22 cellular contexts compared by ENCODE assay signal in the genomic region with DNA sequence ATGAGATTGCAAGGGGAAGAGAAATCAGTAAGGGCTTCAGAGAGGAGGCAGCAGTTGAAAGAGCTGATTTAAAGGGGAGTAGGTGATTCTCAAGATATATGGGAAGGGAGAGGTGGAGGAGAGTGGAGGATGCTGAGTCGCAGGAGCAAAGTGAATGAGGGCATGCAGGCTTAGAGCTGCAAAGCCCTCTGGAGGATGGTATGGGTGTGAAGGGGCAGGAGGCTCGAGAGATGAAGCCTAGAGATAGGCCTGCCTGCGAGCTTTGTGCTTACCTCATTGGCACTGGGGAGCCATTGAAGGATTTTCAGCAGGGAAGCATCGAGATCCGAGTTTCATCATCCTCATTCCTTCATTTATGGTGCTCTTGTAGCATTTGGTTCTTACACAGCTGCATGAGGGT. TPM values are rescaled to one million over a fixed set of nuclear protein-coding genes. Genes with fewer than 3 reads are reported as not detected.
DNase-seq lines count a peak whose midpoint lies in the region; ATAC-seq, FAIRE-seq and TF ChIP-seq lines count a peak whose summit lies in the region.
"Had no signal": no experiment of that assay in that cellular context is flagged by ENCODE, and none has a peak within 500 bp of the region (broad histone marks: within the 10 kb centered on the region; RNA-seq: fewer than 3 reads in every experiment).

No MANE protein-coding gene starts in this region.

- H3K9ac ChIP-seq in HepG2 (ENCODE audit: insufficient read depth, low read depth, low read length) (no peak overlapping the region), endodermal cell (ENCODE audit: extremely low read depth, low read length, poor library complexity, severe bottlenecking) (no peak overlapping the region)

- no peaks in the 10 kb centered on the region for H3K9me3 ChIP-seq in HepG2 (ENCODE audit: low read length)
- H3K9me3 ChIP-seq in right lobe of liver: no peaks in the 10 kb centered on the region
- no peaks in the 10 kb centered on the region for H3K9me3 ChIP-seq in endodermal cell (ENCODE audit: control insufficient read depth, low read length)
- H3K9me3 ChIP-seq in OCI-LY7 (ENCODE audit: low read length): no peaks in the 10 kb centered on the region
- H3K9me3 ChIP-seq: Caco-2, SJCRH30 had no signal

- no peak for TF ChIP-seq CTCF in HepG2 (CRISPR knock-in tag; IDR thresholded peaks at IDR 0.05)
- TF ChIP-seq CTCF in right lobe of liver (IDR thresholded peaks at IDR 0.05): no peak
- no peak for TF ChIP-seq CTCF in WTC11 (IDR thresholded peaks at IDR 0.05)
- TF ChIP-seq CTCF in endodermal cell (conservative IDR thresholded peaks at IDR 0.05): peak; percentile 53
- TF ChIP-seq CTCF in OCI-LY7 (conservative IDR thresholded peaks at IDR 0.05; ENCODE audit: low read length): no peak
- TF ChIP-seq CTCF in GM10248 (IDR thresholded peaks at IDR 0.05; ENCODE audit: control extremely low read depth, extremely low read depth, low read depth, missing control alignments): no peak

- H3K27me3 ChIP-seq in HepG2 (ENCODE audit: control insufficient read depth in 1 of 2, insufficient read depth in 2 of 2, low read length in 2 of 2): peaks cover 2 to 45% of the 10 kb centered on the region in 2 experiments; a peak in 2 of 5 replicates
- H3K27me3 ChIP-seq in right lobe of liver: no peaks in the 10 kb centered on the region
- peaks cover 56% of the 10 kb centered on the region for H3K27me3 ChIP-seq in endodermal cell (ENCODE audit: control insufficient read depth, insufficient read depth, low read length, poor library complexity, severe bottlenecking)

- H3K4me2 ChIP-seq in HepG2 (ENCODE audit: low read depth, low read length) (no peak overlapping the region), OCI-LY7 (ENCODE audit: low read length) (no peak overlapping the region)

- no peaks in the 10 kb centered on the region for H3K4me1 Mint-ChIP-seq in WTC11
- no peaks in the 10 kb centered on the region for H3K4me1 Mint-ChIP-seq in endodermal cell

- H3K79me2 ChIP-seq in HepG2 (ENCODE audit: insufficient read depth, low read length) (no peaks in the 10 kb centered on the region), OCI-LY7 (ENCODE audit: insufficient read depth, low read depth, low read length) (no peaks in the 10 kb centered on the region)

- H3K27ac ChIP-seq in HepG2 (ENCODE audit: extremely low read length, insufficient read depth, low read length): no peak overlapping the region
- no peak overlapping the region for H3K27ac ChIP-seq in right lobe of liver
- no peak overlapping the region for H3K27ac ChIP-seq in endodermal cell (ENCODE audit: low read depth, low read length)
- no peak overlapping the region for H3K27ac ChIP-seq in OCI-LY7 (ENCODE audit: low read depth, low read length, poor library complexity, severe bottlenecking)
- H3K27ac ChIP-seq: SJCRH30 had no signal

- in situ Hi-C loops in HepG2 (cut with HindIII; ENCODE audit: extremely low pct_ligation_motif_present, low pct_unique_long_range_greater_than_20kb): no loop called here

- H3K4me3 Mint-ChIP-seq in WTC11 (no peak overlapping the region), endodermal cell (no peak overlapping the region)
- H3K4me3 Mint-ChIP-seq: CD4-positive, alpha-beta T cell; HFFc6 had no signal

- H3K9me3 Mint-ChIP-seq in WTC11: no peaks in the 10 kb centered on the region
- no peaks in the 10 kb centered on the region for H3K9me3 Mint-ChIP-seq in endodermal cell
- H3K9me3 Mint-ChIP-seq: CD4-positive, alpha-beta T cell; HFFc6 had no signal

- CTCF ChIA-PET in HepG2 (lab: Yijun Ruan, JAX; ENCODE audit: low intra/inter-chr PET ratio, low total read pairs) (no interaction called here), WTC11 (lab: Charles Lee) (interaction anchor here (0.8 to 1.6 kb wide), 9 partner anchors 10 to 143 kb away, joined by 3 to 9 read pairs (median 3); a partner anchor contains a TSS), OCI-LY7 (lab: Charles Lee; ENCODE audit: unreplicated experiment) (no interaction called here), GM10248 (lab: Yijun Ruan, JAX) (interaction anchor here (1.0 to 3.8 kb wide), 3 partner anchors 9 to 106 kb away, joined by 3 to 15 read pairs (median 3); a partner anchor contains a TSS)

- H3K27me3 Mint-ChIP-seq in WTC11 (ENCODE audit: low read depth) (peaks cover 64% of the 10 kb centered on the region), endodermal cell (ENCODE audit: insufficient read depth) (peaks cover 61% of the 10 kb centered on the region)

- TF ChIP-seq POLR2A in HepG2 (IDR thresholded peaks at IDR 0.05; ENCODE audit: insufficient read depth in 1 of 2, low read depth in 2 of 2, low read length in 2 of 2): no peak
- no peak for TF ChIP-seq POLR2A in right lobe of liver (IDR thresholded peaks at IDR 0.05)

- no peaks in the 10 kb centered on the region for H3K36me3 Mint-ChIP-seq in WTC11
- no peaks in the 10 kb centered on the region for H3K36me3 Mint-ChIP-seq in endodermal cell (ENCODE audit: low read depth)

- ATAC-seq in HepG2: peak; percentile 42; the same call in 2 of the 3 replicates
- ATAC-seq in right lobe of liver: no peak
- peak; percentile 60 for ATAC-seq in WTC11

- FAIRE-seq in HepG2 (lab: Jason Lieb, UNC): no peak

- H3K4me3 ChIP-seq in HepG2 (replicated peaks in 1 of 3; ENCODE audit: insufficient read depth in 1 of 3, low read depth in 2 of 3, low read length in 3 of 3): no peak overlapping the region
- H3K4me3 ChIP-seq in right lobe of liver: no peak overlapping the region
- no peak overlapping the region for H3K4me3 ChIP-seq in endodermal cell (ENCODE audit: low read length)
- H3K4me3 ChIP-seq in OCI-LY7 (ENCODE audit: low read depth, low read length, poor library complexity, severe bottlenecking): no peak overlapping the region
- H3K4me3 ChIP-seq: SJCRH30 had no signal

- intact Hi-C loops in HepG2 (cut with micrococcal nuclease; ENCODE audit: unreplicated experiment) (no loop called here), right lobe of liver (cut with DNase I) (no loop called here), OCI-LY7 (cut with micrococcal nuclease; ENCODE audit: unreplicated experiment) (no loop called here)

- TF ChIP-seq RAD21 in HepG2 (CRISPR knock-in tag; IDR thresholded peaks at IDR 0.05): no peak

- no peak overlapping the region for H3K27ac Mint-ChIP-seq in WTC11
- no peak overlapping the region for H3K27ac Mint-ChIP-seq in endodermal cell
- H3K27ac Mint-ChIP-seq: CD4-positive, alpha-beta T cell; HFFc6 had no signal

- TF ChIP-seq EP300 in HepG2 (IDR thresholded peaks at IDR 0.05; ENCODE audit: low read depth in 2 of 2, low read length in 2 of 2): no peak
- no peak for TF ChIP-seq EP300 in HepG2 (CRISPR knock-in tag; IDR thresholded peaks at IDR 0.05; ENCODE audit: borderline replicate concordance)

- H3K9me2 ChIP-seq in OCI-LY7 (ENCODE audit: insufficient read depth, low read length): no peaks in the 10 kb centered on the region

- no TSS peak for BruUV-seq in HepG2 (replicated peaks; lab: Mats Ljungman, UMichigan)
- BruUV-seq in OCI-LY7 (replicated peaks; lab: Mats Ljungman, UMichigan): no TSS peak

- H3K36me3 ChIP-seq in HepG2 (replicated peaks in 1 of 2; ENCODE audit: control insufficient read depth in 1 of 2, insufficient read depth in 2 of 2, low read length in 2 of 2): no peaks in the 10 kb centered on the region
- no peaks in the 10 kb centered on the region for H3K36me3 ChIP-seq in right lobe of liver
- H3K36me3 ChIP-seq in endodermal cell (ENCODE audit: control insufficient read depth, insufficient read depth, low read length): no peaks in the 10 kb centered on the region
- no peaks in the 10 kb centered on the region for H3K36me3 ChIP-seq in OCI-LY7 (ENCODE audit: insufficient read depth, low read length)
- H3K36me3 ChIP-seq: SJCRH30 had no signal

- POLR2A ChIA-PET in HepG2 (lab: Yijun Ruan, JAX): no interaction called here
- POLR2A ChIA-PET in WTC11 (lab: Charles Lee): interaction anchor here (0.5 kb wide), 1 partner anchor 138 kb away, joined by 3 read pairs; no protein-coding TSS in a partner anchor
- POLR2A ChIA-PET in OCI-LY7 (lab: Charles Lee): no interaction called here
- POLR2A ChIA-PET in GM10248 (lab: Yijun Ruan, JAX): no interaction called here

- WGBS in HepG2 (ENCODE audit: low lambda C conversion rate): 0% methylated on average over 5 of the region's 5 CpGs
- no CpG with 5 or more reads among the region's 5 CpGs for WGBS in right lobe of liver (ENCODE audit: insufficient coverage, low coverage, low lambda C conversion rate, missing lambda C conversion rate)
- 53 to 75% methylated on average over 4 to 5 of the region's 5 CpGs for WGBS in endodermal cell (ENCODE audit: insufficient coverage in 1 of 2, insufficient read length in 1 of 2), 2 experiments

- H3K4me1 ChIP-seq in HepG2 (ENCODE audit: insufficient read depth, low read length) (peaks cover 13% of the 10 kb centered on the region), right lobe of liver (no peaks in the 10 kb centered on the region), endodermal cell (ENCODE audit: control insufficient read depth, insufficient read depth, low read length) (no peaks in the 10 kb centered on the region), OCI-LY7 (ENCODE audit: insufficient read depth, low read length, poor library complexity, severe bottlenecking) (no peaks in the 10 kb centered on the region)
- H3K4me1 ChIP-seq: Caco-2, SJCRH30 had no signal

- H2AFZ ChIP-seq in HepG2 (ENCODE audit: low read length) (no peak overlapping the region), OCI-LY7 (ENCODE audit: low read length) (no peak overlapping the region)

- DNase-seq in HepG2 (ENCODE audit: low spot score) (no peak), right lobe of liver (no peak), WTC11 (ENCODE audit: low spot score) (no peak), endodermal cell (peak; percentile 63), OCI-LY7 (ENCODE audit: low spot score) (no peak), inferior parietal cortex (ENCODE audit: extremely low spot score) (no peak), hepatic stellate cell (ENCODE audit: low spot score) (no peak), GM10248 (ENCODE audit: extremely low spot score) (no peak)
- DNase-seq: Caco-2; CD4-positive, alpha-beta T cell; GDM1; GOT3; HFFc6; NCI-H1417 treated with DMSO at 0.1 percent for 48 hours; NCI-H187 treated with DMSO at 0.1 percent for 48 hours; NCI-H226; NCI-H526; SJCRH30 had no signal

- H4K20me1 ChIP-seq in HepG2 (ENCODE audit: insufficient read depth, low read length): no peaks in the 10 kb centered on the region
- H4K20me1 ChIP-seq in OCI-LY7 (ENCODE audit: insufficient read depth, low read length): no peaks in the 10 kb centered on the region

RNA-seq across cellular contexts. Expression of a gene that starts 15.8 kb away (rescaled TPM):
- total RNA-seq in HepG2 (2016; rRNA removed; fragmentation: Illumina TruSeq; extraction: Trizol) (0.59 and 0.73 TPM in 2 replicates), right lobe of liver (1 to 10 TPM in 1 of 6 experiments, under 1 TPM in 5; 0.32 to 1.3 (median 0.67) TPM), WTC11 (2021) (4.9 to 6.9 TPM (median 6.6 TPM) in 3 replicates), endodermal cell (1 to 10 TPM; 2.4 to 7.7 TPM), OCI-LY7 (2022) (2.1 and 2.2 TPM in 2 replicates)
- total RNA-seq in HepG2 (2016; cell fraction: cytosol; rRNA removed; fragmentation: Illumina TruSeq; extraction: Trizol; ENCODE audit: low read depth): 0.35 and 0.51 TPM in 2 replicates
- 0.34 and 1.2 TPM in 2 replicates for total RNA-seq in HepG2 (2016; cell fraction: insoluble cytoplasmic fraction; rRNA removed; fragmentation: Illumina TruSeq; extraction: Trizol)
- 0.52 and 1.0 TPM in 2 replicates for total RNA-seq in HepG2 (2016; cell fraction: membrane; rRNA removed; fragmentation: Illumina TruSeq; extraction: Trizol)
- 0.75 and 0.85 TPM in 2 replicates for total RNA-seq in HepG2 (2016; cell fraction: nucleus; rRNA removed; fragmentation: Illumina TruSeq; extraction: Trizol)
- polyA plus RNA-seq in HepG2 (2011; rRNA removed): 0.56 and 0.57 TPM in 2 replicates
- polyA plus RNA-seq in HepG2 (2011; cell fraction: cytosol; rRNA removed): 0.55 and 0.78 TPM in 2 replicates
- 0.16 and 0.47 TPM in 2 replicates for polyA plus RNA-seq in HepG2 (2011; cell fraction: nucleus; rRNA removed)
- polyA plus RNA-seq in HepG2 (2012): 0.79 and 1.0 TPM in 2 replicates
- polyA plus RNA-seq in HepG2 (2016; cell fraction: cytosol; fragmentation: Illumina TruSeq; extraction: Trizol; ENCODE audit: low read depth): 0.62 and 0.67 TPM in 2 replicates
- polyA plus RNA-seq in HepG2 (2016; cell fraction: insoluble cytoplasmic fraction; fragmentation: Illumina TruSeq; extraction: Trizol; ENCODE audit: low read depth): 1.3 and 1.8 TPM in 2 replicates
- polyA plus RNA-seq in HepG2 (2016; cell fraction: membrane; fragmentation: Illumina TruSeq; extraction: Trizol; ENCODE audit: low read depth): 0.71 and 1.1 TPM in 2 replicates
- 1.0 and 1.8 TPM in 2 replicates for polyA plus RNA-seq in HepG2 (2016; cell fraction: nucleus; fragmentation: Illumina TruSeq; extraction: Trizol; ENCODE audit: insufficient read depth, low read depth)
- 0.72 and 1.9 TPM in 2 replicates for polyA minus RNA-seq in HepG2 (2011; rRNA and poly(A)+ RNA removed; ENCODE audit: low replicate concordance)
- polyA minus RNA-seq in HepG2 (2011; cell fraction: cytosol; rRNA and poly(A)+ RNA removed): 0.62 TPM in 1 of 2 replicates, not detected in the other
- not detected in 2 replicates for polyA minus RNA-seq in HepG2 (2011; cell fraction: nucleus; rRNA and poly(A)+ RNA removed)
- 3.0 TPM for polyA plus RNA-seq in endodermal cell (2013, experiment 1 of 2)
- 1.9 TPM for polyA plus RNA-seq in endodermal cell (2013, experiment 2 of 2)
- 5.5 and 5.8 TPM in 2 replicates for total RNA-seq in OCI-LY7 (2014; rRNA removed; shearing (Covaris generic))
- total RNA-seq: SJCRH30 had no signal

RNA-seq across cellular contexts. Expression of a gene that starts 26.5 kb away (rescaled TPM):
- total RNA-seq in HepG2 (2016; rRNA removed; fragmentation: Illumina TruSeq; extraction: Trizol) (not detected in 2 replicates), right lobe of liver (not detected), WTC11 (2021) (0.05 to 0.11 TPM in 2 of 3 replicates, not detected in the other), endodermal cell (under 1 TPM; 0.07 to 0.09 TPM), OCI-LY7 (2022) (not detected in 2 replicates)
- not detected in 2 replicates for total RNA-seq in HepG2 (2016; cell fraction: cytosol; rRNA removed; fragmentation: Illumina TruSeq; extraction: Trizol; ENCODE audit: low read depth)
- not detected in 2 replicates for total RNA-seq in HepG2 (2016; cell fraction: insoluble cytoplasmic fraction; rRNA removed; fragmentation: Illumina TruSeq; extraction: Trizol)
- total RNA-seq in HepG2 (2016; cell fraction: membrane; rRNA removed; fragmentation: Illumina TruSeq; extraction: Trizol): not detected in 2 replicates
- not detected in 2 replicates for total RNA-seq in HepG2 (2016; cell fraction: nucleus; rRNA removed; fragmentation: Illumina TruSeq; extraction: Trizol)
- polyA plus RNA-seq in HepG2 (2011; rRNA removed): not detected in 2 replicates
- polyA plus RNA-seq in HepG2 (2011; cell fraction: cytosol; rRNA removed): not detected in 2 replicates
- not detected in 2 replicates for polyA plus RNA-seq in HepG2 (2011; cell fraction: nucleus; rRNA removed)
- polyA plus RNA-seq in HepG2 (2012): not detected in 2 replicates
- not detected in 2 replicates for polyA plus RNA-seq in HepG2 (2016; cell fraction: cytosol; fragmentation: Illumina TruSeq; extraction: Trizol; ENCODE audit: low read depth)
- not detected in 2 replicates for polyA plus RNA-seq in HepG2 (2016; cell fraction: insoluble cytoplasmic fraction; fragmentation: Illumina TruSeq; extraction: Trizol; ENCODE audit: low read depth)
- polyA plus RNA-seq in HepG2 (2016; cell fraction: membrane; fragmentation: Illumina TruSeq; extraction: Trizol; ENCODE audit: low read depth): not detected in 2 replicates
- not detected in 2 replicates for polyA plus RNA-seq in HepG2 (2016; cell fraction: nucleus; fragmentation: Illumina TruSeq; extraction: Trizol; ENCODE audit: insufficient read depth, low read depth)
- not detected in 2 replicates for polyA minus RNA-seq in HepG2 (2011; rRNA and poly(A)+ RNA removed; ENCODE audit: low replicate concordance)
- polyA minus RNA-seq in HepG2 (2011; cell fraction: cytosol; rRNA and poly(A)+ RNA removed): not detected in 2 replicates
- not detected in 2 replicates for polyA minus RNA-seq in HepG2 (2011; cell fraction: nucleus; rRNA and poly(A)+ RNA removed)
- 0.11 TPM for polyA plus RNA-seq in endodermal cell (2013, experiment 1 of 2)
- polyA plus RNA-seq in endodermal cell (2013, experiment 2 of 2): 0.08 TPM
- total RNA-seq in OCI-LY7 (2014; rRNA removed; shearing (Covaris generic)): not detected in 2 replicates
- total RNA-seq: A172; Caco-2; CD4-positive, alpha-beta T cell; HFFc6; M059J; SJCRH30 had no signal
- polyA plus RNA-seq: BJ had no signal

RNA-seq across cellular contexts. Expression of a gene that starts 28.2 kb away (rescaled TPM):
- total RNA-seq in HepG2 (2016; rRNA removed; fragmentation: Illumina TruSeq; extraction: Trizol) (not detected in 2 replicates), right lobe of liver (not detected), WTC11 (2021) (0.23 to 0.42 TPM (median 0.23 TPM) in 3 replicates), endodermal cell (under 1 TPM; 0.44 to 0.82 TPM), OCI-LY7 (2022) (not detected in 2 replicates)
- not detected in 2 replicates for total RNA-seq in HepG2 (2016; cell fraction: cytosol; rRNA removed; fragmentation: Illumina TruSeq; extraction: Trizol; ENCODE audit: low read depth)
- total RNA-seq in HepG2 (2016; cell fraction: insoluble cytoplasmic fraction; rRNA removed; fragmentation: Illumina TruSeq; extraction: Trizol): not detected in 2 replicates
- not detected in 2 replicates for total RNA-seq in HepG2 (2016; cell fraction: membrane; rRNA removed; fragmentation: Illumina TruSeq; extraction: Trizol)
- total RNA-seq in HepG2 (2016; cell fraction: nucleus; rRNA removed; fragmentation: Illumina TruSeq; extraction: Trizol): not detected in 2 replicates
- not detected in 2 replicates for polyA plus RNA-seq in HepG2 (2011; rRNA removed)
- not detected in 2 replicates for polyA plus RNA-seq in HepG2 (2011; cell fraction: cytosol; rRNA removed)
- not detected in 2 replicates for polyA plus RNA-seq in HepG2 (2011; cell fraction: nucleus; rRNA removed)
- polyA plus RNA-seq in HepG2 (2012): not detected in 2 replicates
- not detected in 2 replicates for polyA plus RNA-seq in HepG2 (2016; cell fraction: cytosol; fragmentation: Illumina TruSeq; extraction: Trizol; ENCODE audit: low read depth)
- polyA plus RNA-seq in HepG2 (2016; cell fraction: insoluble cytoplasmic fraction; fragmentation: Illumina TruSeq; extraction: Trizol; ENCODE audit: low read depth): not detected in 2 replicates
- not detected in 2 replicates for polyA plus RNA-seq in HepG2 (2016; cell fraction: membrane; fragmentation: Illumina TruSeq; extraction: Trizol; ENCODE audit: low read depth)
- polyA plus RNA-seq in HepG2 (2016; cell fraction: nucleus; fragmentation: Illumina TruSeq; extraction: Trizol; ENCODE audit: insufficient read depth, low read depth): not detected in 2 replicates
- 0.08 and 0.19 TPM in 2 replicates for polyA minus RNA-seq in HepG2 (2011; rRNA and poly(A)+ RNA removed; ENCODE audit: low replicate concordance)
- polyA minus RNA-seq in HepG2 (2011; cell fraction: cytosol; rRNA and poly(A)+ RNA removed): not detected in 2 replicates
- not detected in 2 replicates for polyA minus RNA-seq in HepG2 (2011; cell fraction: nucleus; rRNA and poly(A)+ RNA removed)
- 3.1 TPM for polyA plus RNA-seq in endodermal cell (2013, experiment 1 of 2)
- polyA plus RNA-seq in endodermal cell (2013, experiment 2 of 2): 2.0 TPM
- not detected in 2 replicates for total RNA-seq in OCI-LY7 (2014; rRNA removed; shearing (Covaris generic))
- total RNA-seq: Caco-2, HT-29, M059J, SJCRH30 had no signal

Comparison
In these comparisons a context has a peak if more than half of its experiments do, and no peak if none do; other contexts are left out.
1. ATAC-seq: peak in HepG2 (single experiment) and WTC11 (single experiment); none in right lobe of liver (0 of 4).
2. CTCF ChIA-PET loops: an anchor here in WTC11 (0.8 to 1.6 kb wide) and GM10248 (1.0 to 3.8 kb wide); none called in HepG2 and OCI-LY7.